ENCODE assay signal across 13 cellular contexts in genomic region chr9:16321461-16322119, GRCh38.
DNase-seq lines count a peak whose midpoint lies in the region; ATAC-seq and TF ChIP-seq lines count a peak whose summit lies in the region.
"Had no signal": no experiment of that assay in that cellular context is flagged by ENCODE, and none has a peak within 500 bp of the region (broad histone marks: within the 10 kb centered on the region; RNA-seq: fewer than 3 reads in every experiment).

No MANE protein-coding gene starts in this region.

- H3K36me3 ChIP-seq in ACC112 (ENCODE audit: insufficient read depth, low read length) = no peaks in the 10 kb centered on the region
- H3K36me3 ChIP-seq: stomach had no signal

- H3K36me3 Mint-ChIP-seq in HFFc6 (ENCODE audit: low read depth) (peaks cover 4% of the 10 kb centered on the region; the same call in 1 of the 2 replicates), chondrocyte (ENCODE audit: low read depth) (no peaks in the 10 kb centered on the region), T-helper 17 cell (ENCODE audit: low read depth) (no peaks in the 10 kb centered on the region)
- H3K36me3 Mint-ChIP-seq: CD4-positive, CD25-positive, alpha-beta regulatory T cell; IgD-negative memory B cell had no signal

- H2AFZ ChIP-seq in ACC112 (ENCODE audit: low read length, unreplicated experiment) = peak overlapping the region; percentile 45

- TF ChIP-seq CTCF in HFFc6 (IDR thresholded peaks at IDR 0.05) = no peak
- TF ChIP-seq CTCF in chondrocyte (IDR thresholded peaks at IDR 0.05) = no peak

- no peak for ATAC-seq in left lobe of liver
- ATAC-seq in T-helper 17 cell = no peak
- no peak for ATAC-seq in HG02642 (IDR thresholded peaks at IDR 0.05; ENCODE audit: poor library complexity, unreplicated experiment)
- ATAC-seq: GM12878 had no signal

- H3K27me3 ChIP-seq in ACC112 (ENCODE audit: insufficient read depth, low read length) = no peaks in the 10 kb centered on the region
- H3K27me3 ChIP-seq: stomach had no signal

- H3K4me3 ChIP-seq in ACC112 (ENCODE audit: low read depth, low read length) = no peak overlapping the region
- H3K4me3 ChIP-seq: GM12878, stomach had no signal

- H3K9me3 Mint-ChIP-seq in HFFc6 (no peaks in the 10 kb centered on the region), chondrocyte (ENCODE audit: low read depth) (no peaks in the 10 kb centered on the region)

- H3K27ac ChIP-seq in ACC112 (ENCODE audit: low read depth, low read length) = peak overlapping the region; percentile 11; the same call in 1 of the 2 replicates
- H3K27ac ChIP-seq: stomach had no signal

- H3K27ac Mint-ChIP-seq in HFFc6 = peak overlapping the region; percentile 36; the same call in 1 of the 2 replicates
- peak overlapping the region; percentile 17 for H3K27ac Mint-ChIP-seq in chondrocyte (ENCODE audit: unreplicated experiment)
- H3K27ac Mint-ChIP-seq in T-helper 17 cell = no peak overlapping the region
- H3K27ac Mint-ChIP-seq: CD4-positive, CD25-positive, alpha-beta regulatory T cell had no signal

- H3K9me3 ChIP-seq in T-helper 17 cell (ENCODE audit: control insufficient read depth, low read length, poor library complexity, severe bottlenecking) = no peaks in the 10 kb centered on the region
- H3K9me3 ChIP-seq: stomach had no signal

- no peaks in the 10 kb centered on the region for H3K79me2 ChIP-seq in ACC112 (ENCODE audit: control insufficient read depth, insufficient read depth, low read length, unreplicated experiment)

- peaks cover 5% of the 10 kb centered on the region for H3K27me3 Mint-ChIP-seq in HFFc6 (ENCODE audit: insufficient read depth)
- no peaks in the 10 kb centered on the region for H3K27me3 Mint-ChIP-seq in chondrocyte (ENCODE audit: low read depth)
- no peaks in the 10 kb centered on the region for H3K27me3 Mint-ChIP-seq in T-helper 17 cell
- H3K27me3 Mint-ChIP-seq: CD4-positive, CD25-positive, alpha-beta regulatory T cell; IgD-negative memory B cell had no signal

- H3K4me3 Mint-ChIP-seq in HFFc6 (no peak overlapping the region), chondrocyte (ENCODE audit: unreplicated experiment) (no peak overlapping the region), T-helper 17 cell (no peak overlapping the region)
- H3K4me3 Mint-ChIP-seq: CD4-positive, CD25-positive, alpha-beta regulatory T cell; IgD-negative memory B cell had no signal

- DNase-seq in HFFc6 (peak; percentile 46), chondrocyte (ENCODE audit: low spot score) (no peak), left lobe of liver (ENCODE audit: low spot score) (peak; percentile 23), T-helper 17 cell (no peak), iPS-NIHi7 (ENCODE audit: extremely low spot score) (no peak), cerebellar cortex (ENCODE audit: low spot score) (no peak)
- DNase-seq: CD4-positive, CD25-positive, alpha-beta regulatory T cell; NCI-H345; stomach had no signal

- peaks cover 13% of the 10 kb centered on the region for H3K4me1 ChIP-seq in ACC112 (ENCODE audit: control insufficient read depth, insufficient read depth, low read length, unreplicated experiment)

- H3K4me1 Mint-ChIP-seq in HFFc6 (ENCODE audit: low read depth) = peaks cover 12% of the 10 kb centered on the region
- H3K4me1 Mint-ChIP-seq in chondrocyte (ENCODE audit: low read depth) = peaks cover 6% of the 10 kb centered on the region
- no peaks in the 10 kb centered on the region for H3K4me1 Mint-ChIP-seq in T-helper 17 cell
- H3K4me1 Mint-ChIP-seq: CD4-positive, CD25-positive, alpha-beta regulatory T cell; IgD-negative memory B cell had no signal

Comparison
In these comparisons a context has a peak if more than half of its experiments do, and no peak if none do; other contexts are left out.
1. DNase-seq: peak in HFFc6 (single experiment) and left lobe of liver (single experiment); none in chondrocyte (single experiment), T-helper 17 cell (0 of 3), iPS-NIHi7 (single experiment) and cerebellar cortex (single experiment).